ENCODE assay signal across 24 cellular contexts in genomic region chr12:52473738-52474137, GRCh38. TPM values are rescaled to one million over a fixed set of nuclear protein-coding genes. Genes with fewer than 3 reads are reported as not detected.
DNase-seq lines count a peak whose midpoint lies in the region; ATAC-seq, FAIRE-seq and TF ChIP-seq lines count a peak whose summit lies in the region.
"Had no signal": no experiment of that assay in that cellular context is flagged by ENCODE, and none has a peak within 500 bp of the region (broad histone marks: within the 10 kb centered on the region; RNA-seq: fewer than 3 reads in every experiment).

Gene KRT6C, minus strand, starts transcription at chr12:52473805. Its CDS starts 68 bp downstream, at chr12:52473737.

- H3K27me3 ChIP-seq in breast epithelium (no peaks in the 10 kb centered on the region), H1 (replicated peaks in 1 of 4; ENCODE audit: control insufficient read depth in 3 of 4, extremely low read depth in 1 of 4, insufficient read depth in 3 of 4, low read length in 3 of 4) (no peaks in the 10 kb centered on the region)
- H3K27me3 ChIP-seq: BLaER1 had no signal

- H3K4ac ChIP-seq in H1 (replicated peaks; ENCODE audit: insufficient read length, low read depth, low read length), result no peak within 1 kb of the TSS

- TF ChIP-seq RAD21 in H1 (IDR thresholded peaks at IDR 0.05 in 1 of 2, conservative IDR thresholded peaks at IDR 0.05 in 1 of 2; ENCODE audit: low read depth in 2 of 2, low read length in 2 of 2), result no peak

- H3K27ac Mint-ChIP-seq in MCF 10A (ENCODE audit: low read depth, unreplicated experiment), result no peak within 1 kb of the TSS
- no peak within 1 kb of the TSS for H3K27ac Mint-ChIP-seq in activated naive CD4-positive, alpha-beta T cell treated with anti-CD3 and anti-CD28 coated beads for 36 hours
- H3K27ac Mint-ChIP-seq: CD8-positive, alpha-beta memory T cell had no signal

- ATAC-seq in left colon, result peak; percentile 72
- ATAC-seq: Right ventricle myocardium inferior had no signal

- H2BK12ac ChIP-seq in H1 (ENCODE audit: low read depth, low read length), result no peak within 1 kb of the TSS

- FAIRE-seq in H1 (lab: Jason Lieb, UNC), result no peak
- FAIRE-seq: D721Med had no signal

- H4K20me1 ChIP-seq in H1 (replicated peaks in 1 of 2; ENCODE audit: control insufficient read depth in 1 of 2, insufficient read depth in 2 of 2, low read length in 2 of 2), result no peaks in the 10 kb centered on the region
- H4K20me1 ChIP-seq: BLaER1 had no signal

- intact Hi-C loops in MCF 10A (cut with micrococcal nuclease) (no loop called here), breast epithelium (cut with DNase I; ENCODE audit: low total_unique reads) (no loop called here), left colon (cut with DNase I, micrococcal nuclease) (no loop called here)
- intact Hi-C loops in activated naive CD4-positive, alpha-beta T cell treated with anti-CD3 and anti-CD28 coated beads for 36 hours (cut with micrococcal nuclease), result no loop called here

- H3K23ac ChIP-seq in H1 (ENCODE audit: insufficient read length), result no peak within 1 kb of the TSS

- no peak within 1 kb of the TSS for H4K8ac ChIP-seq in H1 (ENCODE audit: extremely low read depth, insufficient read depth, low read length)

- no peak within 1 kb of the TSS for H2BK5ac ChIP-seq in H1 (ENCODE audit: low read depth, low read length)

- H3K27ac ChIP-seq in breast epithelium, result no peak within 1 kb of the TSS
- H3K27ac ChIP-seq in H1 (ENCODE audit: low read depth, low read length), result no peak within 1 kb of the TSS
- H3K27ac ChIP-seq: BLaER1, SK-N-MC had no signal

- no peaks in the 10 kb centered on the region for H3K23me2 ChIP-seq in H1 (ENCODE audit: low read depth, low read length)

- H3K4me3 ChIP-seq in breast epithelium (no peak within 1 kb of the TSS), H1 (ENCODE audit: extremely low read depth in 1 of 4, insufficient read depth in 2 of 4, low read depth in 3 of 4, low read length in 4 of 4) (no peak within 1 kb of the TSS)
- H3K4me3 ChIP-seq: BLaER1, SK-N-MC had no signal

- H3K9me3 Mint-ChIP-seq in MCF 10A (ENCODE audit: unreplicated experiment), result no peaks in the 10 kb centered on the region
- no peaks in the 10 kb centered on the region for H3K9me3 Mint-ChIP-seq in activated naive CD4-positive, alpha-beta T cell treated with anti-CD3 and anti-CD28 coated beads for 36 hours

- H3K36me3 ChIP-seq in breast epithelium (no peaks in the 10 kb centered on the region), H1 (ENCODE audit: control insufficient read depth in 2 of 4, insufficient read depth in 4 of 4, low read length in 3 of 4) (no peaks in the 10 kb centered on the region)
- H3K36me3 ChIP-seq: BLaER1 had no signal

- TF ChIP-seq POLR2A in breast epithelium (IDR thresholded peaks at IDR 0.05) (no peak), H1 (IDR thresholded peaks at IDR 0.05; ENCODE audit: control extremely low read depth in 1 of 2, low read depth in 2 of 2, low read length in 2 of 2) (no peak)

- H2BK15ac ChIP-seq in H1 (ENCODE audit: low read length), result no peak within 1 kb of the TSS

- BruUV-seq in MCF 10A (replicated peaks; lab: Mats Ljungman, UMichigan), result no TSS peak

- no peaks in the 10 kb centered on the region for H3K36me3 Mint-ChIP-seq in MCF 10A (ENCODE audit: insufficient read depth, unreplicated experiment)
- H3K36me3 Mint-ChIP-seq in activated naive CD4-positive, alpha-beta T cell treated with anti-CD3 and anti-CD28 coated beads for 36 hours (ENCODE audit: low read depth), result no peaks in the 10 kb centered on the region
- H3K36me3 Mint-ChIP-seq: CD8-positive, alpha-beta memory T cell had no signal

- no peak within 1 kb of the TSS for H3K4me3 Mint-ChIP-seq in MCF 10A (ENCODE audit: unreplicated experiment)
- no peak within 1 kb of the TSS for H3K4me3 Mint-ChIP-seq in activated naive CD4-positive, alpha-beta T cell treated with anti-CD3 and anti-CD28 coated beads for 36 hours
- H3K4me3 Mint-ChIP-seq: CD8-positive, alpha-beta memory T cell had no signal

- POLR2A ChIA-PET in MCF 10A (lab: Yijun Ruan, JAX) (interaction anchor here (0.6 to 2.9 kb wide), 19 partner anchors 10 to 329 kb away, joined by 3 to 20 read pairs (median 4); partner anchors contain the start of genes KRT5, KRT6A and KRT6B), H1 (lab: Charles Lee; ENCODE audit: partially characterized antibody) (no interaction called here)

- H3K14ac ChIP-seq in H1 (ENCODE audit: insufficient read length), result no peak within 1 kb of the TSS

- no peak within 1 kb of the TSS for H3K18ac ChIP-seq in H1 (ENCODE audit: extremely low read depth, low read length)

- CTCF ChIA-PET in MCF 10A (lab: Yijun Ruan, JAX), result interaction anchor here (1.0 to 1.6 kb wide), 3 partner anchors 33 to 146 kb away, joined by 3 to 6 read pairs (median 3); no protein-coding TSS in a partner anchor
- CTCF ChIA-PET in H1 (lab: Charles Lee; ENCODE audit: partially characterized antibody), result interaction anchor here (0.6 to 1.6 kb wide), 3 partner anchors 70 to 392 kb away, joined by 3 to 4 read pairs (median 4); no protein-coding TSS in a partner anchor
- CTCF ChIA-PET in activated naive CD4-positive, alpha-beta T cell treated with anti-CD3 and anti-CD28 coated beads for 36 hours (lab: Charles Lee), result interaction anchor here (1.2 kb wide), 1 partner anchor 48 kb away, joined by 3 read pairs; no protein-coding TSS in a partner anchor

- H3K9ac ChIP-seq in H1 (replicated peaks in 1 of 4; ENCODE audit: extremely low read depth in 1 of 4, low read depth in 3 of 4, low read length in 3 of 4), result no peak within 1 kb of the TSS
- H3K9ac ChIP-seq: BLaER1 had no signal

- H3K9me3 ChIP-seq in breast epithelium, result no peaks in the 10 kb centered on the region
- no peaks in the 10 kb centered on the region; a peak in 2 of 4 replicates for H3K9me3 ChIP-seq in H1 (ENCODE audit: insufficient read depth in 2 of 2, low read depth in 1 of 2, low read length in 1 of 2)
- H3K9me3 ChIP-seq: BLaER1 had no signal

- no peaks in the 10 kb centered on the region for H3K4me1 Mint-ChIP-seq in MCF 10A (ENCODE audit: insufficient read depth, unreplicated experiment)
- no peaks in the 10 kb centered on the region for H3K4me1 Mint-ChIP-seq in activated naive CD4-positive, alpha-beta T cell treated with anti-CD3 and anti-CD28 coated beads for 36 hours (ENCODE audit: low read depth)
- H3K4me1 Mint-ChIP-seq: CD8-positive, alpha-beta memory T cell had no signal

- H2BK120ac ChIP-seq in H1 (replicated peaks; ENCODE audit: low read depth, low read length), result no peak within 1 kb of the TSS

- DNase-seq in MCF 10A (ENCODE audit: unreplicated experiment) (peak; percentile 43), breast epithelium (ENCODE audit: low spot score in 2 of 2) (no peak), H1 (ENCODE audit: low read depth in 1 of 2, low spot score in 2 of 2) (no peak), left colon (no peak), activated T-cell treated with anti-CD3 and anti-CD28 coated beads for 4 hours (no peak), LoVo (ENCODE audit: low spot score) (no peak)
- no peak for DNase-seq in activated naive CD4-positive, alpha-beta T cell treated with anti-CD3 and anti-CD28 coated beads for 36 hours
- DNase-seq in activated naive CD4-positive, alpha-beta T cell treated with anti-CD3 and anti-CD28 coated beads, Interleukin-2, amount 50 U/mL, for 16 hours, result no peak
- DNase-seq: 8988T; CD8-positive, alpha-beta memory T cell; DMS79; KG1; NCI-H1048; NCI-H1436 treated with DMSO at 0.1 percent for 48 hours; NCI-H2029 treated with DMSO at 0.1 percent for 48 hours; NCI-H2171 treated with DMSO at 0.1 percent for 48 hours; NCI-H774 had no signal

- no peak within 1 kb of the TSS for H2AK5ac ChIP-seq in H1 (ENCODE audit: low read depth, low read length)

- 90% methylated on average over 5 of the region's 5 CpGs; no CpG with 5 or more reads in 1 of the 2 experiments for WGBS in H1 (ENCODE audit: extremely low coverage in 1 of 2, insufficient coverage in 1 of 2, insufficient read length in 1 of 2, insufficient replicate concordance in 2 of 2, low coverage in 1 of 2, low lambda C conversion rate in 2 of 2, missing lambda C conversion rate in 1 of 2), 2 experiments

- H3K79me2 ChIP-seq in H1 (ENCODE audit: control insufficient read depth in 1 of 2, insufficient read depth in 2 of 2, low read length in 2 of 2), result no peaks in the 10 kb centered on the region

- H3K4me1 ChIP-seq in breast epithelium, result no peaks in the 10 kb centered on the region
- no peaks in the 10 kb centered on the region for H3K4me1 ChIP-seq in H1 (replicated peaks in 1 of 4; ENCODE audit: control insufficient read depth in 3 of 4, insufficient read depth in 4 of 4, low read length in 3 of 4)
- H3K4me1 ChIP-seq: BLaER1 had no signal

- no peak within 1 kb of the TSS for H4K5ac ChIP-seq in H1 (ENCODE audit: insufficient read length, low read depth, low read length)

- H3K56ac ChIP-seq in H1 (replicated peaks; ENCODE audit: insufficient read length, low read depth, low read length), result no peak within 1 kb of the TSS

- no peak within 1 kb of the TSS for H4K91ac ChIP-seq in H1 (replicated peaks; ENCODE audit: insufficient read length, low read length)

- no peak within 1 kb of the TSS for H2AFZ ChIP-seq in H1 (ENCODE audit: low read length)

- no peak within 1 kb of the TSS for H2BK20ac ChIP-seq in H1 (ENCODE audit: low read length)

- H3K27me3 Mint-ChIP-seq in MCF 10A (ENCODE audit: insufficient read depth, unreplicated experiment), result no peaks in the 10 kb centered on the region
- peaks cover 4% of the 10 kb centered on the region for H3K27me3 Mint-ChIP-seq in activated naive CD4-positive, alpha-beta T cell treated with anti-CD3 and anti-CD28 coated beads for 36 hours (ENCODE audit: low read depth)

- TF ChIP-seq EP300 in H1 (IDR thresholded peaks at IDR 0.05; ENCODE audit: borderline replicate concordance in 1 of 2, low read depth in 2 of 2, low read length in 2 of 2), result no peak

- no peak within 1 kb of the TSS for H3K4me2 ChIP-seq in H1 (ENCODE audit: insufficient read depth in 1 of 2, low read depth in 2 of 2, low read length in 2 of 2)
- H3K4me2 ChIP-seq: BLaER1 had no signal

- no peaks in the 10 kb centered on the region for H3K79me1 ChIP-seq in H1 (ENCODE audit: low read depth, low read length)

- no peak for TF ChIP-seq CTCF in MCF 10A (IDR thresholded peaks at IDR 0.05; ENCODE audit: unreplicated experiment)
- TF ChIP-seq CTCF in breast epithelium (IDR thresholded peaks at IDR 0.05), result no peak
- no peak for TF ChIP-seq CTCF in H1 (IDR thresholded peaks at IDR 0.05; ENCODE audit: control extremely low read depth in 1 of 3, insufficient read depth in 1 of 3, low read depth in 1 of 3, low read length in 3 of 3)

RNA-seq across cellular contexts. Expression of gene KRT6C, which starts in this region (rescaled TPM):
- total RNA-seq in MCF 10A (2022) (0.19 and 0.44 TPM in 2 replicates), breast epithelium (not detected), left colon (not detected)
- total RNA-seq in H1 (2021; fragmentation: NEBNext Ultra II Directional; extraction: Animal tissue kit (Norgen Biotek cat#: 25700)), result not detected in 2 replicates
- polyA plus RNA-seq in H1 (2011; rRNA removed), result not detected in 2 replicates
- polyA plus RNA-seq in H1 (2011; cell fraction: cytosol; rRNA removed), result not detected
- polyA plus RNA-seq in H1 (2011; cell fraction: nucleus; rRNA removed), result not detected
- not detected in 4 replicates for polyA plus RNA-seq in H1 (2012, experiment 1 of 2)
- not detected for polyA plus RNA-seq in H1 (2012, experiment 2 of 2)
- not detected for polyA plus RNA-seq in H1 (2013, experiment 1 of 2)
- polyA plus RNA-seq in H1 (2013, experiment 2 of 2), result not detected
- polyA minus RNA-seq in H1 (2011; rRNA and poly(A)+ RNA removed), result not detected in 2 replicates
- not detected for polyA minus RNA-seq in H1 (2011; cell fraction: cytosol; rRNA and poly(A)+ RNA removed)
- not detected for polyA minus RNA-seq in H1 (2011; cell fraction: nucleus; rRNA and poly(A)+ RNA removed)
- total RNA-seq in activated naive CD4-positive, alpha-beta T cell treated with anti-CD3 and anti-CD28 coated beads for 36 hours, result not detected
- total RNA-seq: CD8-positive, alpha-beta memory T cell; G401; M059J; NCI-H460; Right ventricle myocardium inferior had no signal
- polyA plus RNA-seq: CD8-positive, alpha-beta memory T cell had no signal

Comparison
In these comparisons a context has a peak if more than half of its experiments do, and no peak if none do; other contexts are left out.
1. Peak in DNase-seq in MCF 10A; RNA of the gene not detected or under 1 TPM.
2. Peak in ATAC-seq in left colon; RNA of the gene not detected or under 1 TPM.